1 cellular context compared by ENCODE assay signal in genomic region chr10:69731184-69731583, GRCh38.
A peak's percentile ranks its signal among the peaks of the same experiment; 100 is the strongest.
TF ChIP-seq lines count a peak whose summit lies in the region.

No MANE protein-coding gene starts in this region.

TF ChIP-seq in IMR-90, 13 proteins besides CTCF, POLR2A, EP300 and RAD21:
- no peak for TF ChIP-seq RCOR1 (IDR thresholded peaks at IDR 0.05; ENCODE audit: insufficient replicate concordance, low read length)
- TF ChIP-seq SMC3 (IDR thresholded peaks at IDR 0.05; ENCODE audit: low read depth, low read length) = 0 out of 2 replicates have a peak, but pooled peaks have one; percentile 7
